ENCODE assay signal across 24 cellular contexts in the genomic region with DNA sequence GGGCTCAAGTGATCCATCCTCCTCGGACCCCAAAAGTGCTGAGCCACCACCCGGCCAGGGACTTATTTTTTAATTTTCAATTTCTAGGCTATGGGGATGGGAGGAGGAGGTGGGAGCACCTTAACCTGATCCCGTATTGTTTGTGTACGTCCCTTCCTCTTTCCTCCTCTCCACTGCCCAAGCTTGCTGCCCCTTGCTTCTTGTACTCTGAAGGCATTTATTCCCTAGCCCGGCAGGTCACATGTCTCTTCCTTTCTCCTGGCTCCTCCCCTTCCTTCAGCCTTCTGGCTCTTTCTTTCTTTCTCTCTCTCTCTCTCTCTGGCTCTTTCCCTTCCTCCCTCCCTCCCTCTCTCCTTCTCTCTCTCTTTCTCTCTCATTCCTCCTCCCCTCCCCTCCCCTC. TPM values are rescaled to one million over a fixed set of nuclear protein-coding genes. Genes with fewer than 3 reads are reported as not detected.
DNase-seq lines count a peak whose midpoint lies in the region; ATAC-seq and TF ChIP-seq lines count a peak whose summit lies in the region.
"Had no signal": no experiment of that assay in that cellular context is flagged by ENCODE, and none has a peak within 500 bp of the region (broad histone marks: within the 10 kb centered on the region; RNA-seq: fewer than 3 reads in every experiment).

No MANE protein-coding gene starts in this region.

- H3K4me1 Mint-ChIP-seq in endothelial cell (ENCODE audit: unreplicated experiment) = no peaks in the 10 kb centered on the region

- no peaks in the 10 kb centered on the region for H3K36me3 Mint-ChIP-seq in endothelial cell (ENCODE audit: low read depth, unreplicated experiment)
- H3K36me3 Mint-ChIP-seq: CD8-positive, alpha-beta T cell; T-cell had no signal

- H3K4me3 ChIP-seq in H7 (ENCODE audit: insufficient read depth, low read depth, low read length) = no peak overlapping the region
- H3K4me3 ChIP-seq: BLaER1, MG63, SJSA1 had no signal

- no peak for ATAC-seq in HG02610 (IDR thresholded peaks at IDR 0.05; ENCODE audit: unreplicated experiment)
- ATAC-seq: CD8-positive, alpha-beta T cell; T-cell had no signal

- no peak for TF ChIP-seq CTCF in endothelial cell (IDR thresholded peaks at IDR 0.05; ENCODE audit: unreplicated experiment)

- peak; percentile 9 for DNase-seq in AG20443 (ENCODE audit: low spot score)
- peak; percentile 49 for DNase-seq in H7
- peak; percentile 33 for DNase-seq in SK-MEL-5 (ENCODE audit: low read depth, low spot score)
- no peak for DNase-seq in endothelial cell (ENCODE audit: low spot score)
- no peak for DNase-seq in LoVo (ENCODE audit: low spot score)
- DNase-seq in NCI-H226 = no peak
- DNase-seq: CD8-positive, alpha-beta T cell; DMS153; GOT3; Kasumi-1; MG63; NCI-H1048; NCI-H1417; NCI-H1694; NCI-H2029 treated with DMSO at 0.1 percent for 48 hours; NCI-H526 treated with DMSO at 0.1 percent for 48 hours; Right ventricle myocardium superior; RPMI8226; T-cell had no signal

- H3K4me3 Mint-ChIP-seq in endothelial cell (ENCODE audit: unreplicated experiment) = no peak overlapping the region
- H3K4me3 Mint-ChIP-seq: CD8-positive, alpha-beta T cell; T-cell had no signal

- H3K27ac Mint-ChIP-seq in endothelial cell (ENCODE audit: unreplicated experiment) = peak overlapping the region; percentile 22
- H3K27ac Mint-ChIP-seq: CD8-positive, alpha-beta T cell; T-cell had no signal

- no peaks in the 10 kb centered on the region for H3K27me3 Mint-ChIP-seq in endothelial cell (ENCODE audit: unreplicated experiment)

- H3K27me3 ChIP-seq in H7 (ENCODE audit: control insufficient read depth, insufficient read depth, low read length) = no peaks in the 10 kb centered on the region
- H3K27me3 ChIP-seq: BLaER1 had no signal

- no peaks in the 10 kb centered on the region; the same call in 1 of the 2 replicates for H3K36me3 ChIP-seq in H7 (replicated peaks; ENCODE audit: control insufficient read depth, insufficient read depth, low read length)
- H3K36me3 ChIP-seq: BLaER1, MG63, SJSA1 had no signal

- in situ Hi-C loops in SK-MEL-5 (cut with HindIII; ENCODE audit: low pct_unique_long_range_greater_than_20kb, low sequenced_read_pairs) = no loop called here

- no peaks in the 10 kb centered on the region for H3K9me3 Mint-ChIP-seq in endothelial cell (ENCODE audit: unreplicated experiment)
- H3K9me3 Mint-ChIP-seq: CD8-positive, alpha-beta T cell; T-cell had no signal

RNA-seq across cellular contexts. Expression of a gene that starts 56.0 kb away (rescaled TPM):
- total RNA-seq in H7 (2014; rRNA removed; shearing (Covaris generic)) = 70.3 and 77.5 TPM in 2 replicates
- total RNA-seq in SK-MEL-5 (2014; rRNA removed; shearing (Covaris generic)) = 0.18 and 0.85 TPM in 2 replicates
- 0.56 and 0.70 TPM in 2 replicates for polyA plus RNA-seq in SK-MEL-5 (2015; cell fraction: cytosol; rRNA removed)
- 0.90 and 5.9 TPM in 2 replicates for polyA plus RNA-seq in SK-MEL-5 (2015; cell fraction: nucleus; rRNA removed)
- total RNA-seq in endothelial cell (ENCODE audit: unreplicated experiment) = 6.1 TPM
- total RNA-seq: A172; CD8-positive, alpha-beta T cell; HT-29; Right ventricle myocardium superior; SJSA1 had no signal

Comparison
In these comparisons a context has a peak if more than half of its experiments do, and no peak if none do; other contexts are left out.
1. DNase-seq: peak in AG20443 (single experiment), H7 (single experiment) and SK-MEL-5 (single experiment); none in endothelial cell (single experiment), LoVo (single experiment) and NCI-H226 (single experiment).